Comparison of ENCODE assay signal across 9 cellular contexts in genomic region chr1:226660410-226661182, GRCh38.
A peak's percentile ranks its signal among the peaks of the same experiment; 100 is the strongest.
DNase-seq lines count a peak whose midpoint lies in the region; ATAC-seq lines count a peak whose summit lies in the region.
"Had no signal": no experiment of that assay in that cellular context is flagged by ENCODE, and none has a peak within 500 bp of the region (broad histone marks: within the 10 kb centered on the region; RNA-seq: fewer than 3 reads in every experiment).

No MANE protein-coding gene starts in this region.

- H3K4me3 Mint-ChIP-seq in activated CD8-positive, alpha-beta T cell treated with anti-CD3 and anti-CD28 coated beads, Interleukin-2, amount 10 ng/mL, durations not matched to agents 7 days and 5 days: peak overlapping the region; percentile 23
- peak overlapping the region; percentile 64 to 66 for H3K4me3 Mint-ChIP-seq in stimulated activated naive B cell treated with anti-CD40 and anti-IgM and Interleukin-4, amounts not matched to agents 10 μg/mL and 1 μg/mL and 100 μg/mL, for 72 hours

- no peak overlapping the region for H3K4me3 ChIP-seq in right cardiac atrium (ENCODE audit: low read length)

- intact Hi-C loops in right cardiac atrium (cut with DNase I): loop anchor here in 1 of 4 donors (5.0 kb wide), 1 partner anchor 47 kb away; no protein-coding TSS in a partner anchor

- CTCF ChIA-PET in activated CD8-positive, alpha-beta T cell treated with anti-CD3 and anti-CD28 coated beads, Interleukin-2, amount 10 ng/mL, durations not matched to agents 7 days and 5 days (lab: Charles Lee): interaction anchor here (0.9 to 2.5 kb wide), 11 partner anchors 10 to 70 kb away, joined by 3 to 13 read pairs (median 4); no protein-coding TSS in a partner anchor

- peak; percentile 13 for ATAC-seq in activated CD8-positive, alpha-beta T cell treated with anti-CD3 and anti-CD28 coated beads, Interleukin-2, amount 10 ng/mL, durations not matched to agents 7 days and 5 days
- ATAC-seq in right cardiac atrium: peak; percentile 56 to 76
- ATAC-seq in stimulated activated naive B cell treated with anti-CD40 and anti-IgM and Interleukin-4, amounts not matched to agents 10 μg/mL and 1 μg/mL and 100 μg/mL, for 72 hours (replicated peaks): no peak

- peaks cover 66% of the 10 kb centered on the region for H3K4me1 ChIP-seq in right cardiac atrium (ENCODE audit: control insufficient read depth, insufficient read depth, low read length)

- H3K9me3 ChIP-seq in right cardiac atrium (ENCODE audit: control insufficient read depth, low read length): no peaks in the 10 kb centered on the region

- H3K27ac ChIP-seq in right cardiac atrium (ENCODE audit: low read length): peak overlapping the region; percentile 98
- no peak overlapping the region for H3K27ac ChIP-seq in caudate nucleus (ENCODE audit: low read depth, low read length)

- no peaks in the 10 kb centered on the region for H3K27me3 ChIP-seq in right cardiac atrium (ENCODE audit: control insufficient read depth, insufficient read depth)

- H3K4me1 Mint-ChIP-seq in activated CD8-positive, alpha-beta T cell treated with anti-CD3 and anti-CD28 coated beads, Interleukin-2, amount 10 ng/mL, durations not matched to agents 7 days and 5 days (ENCODE audit: low read depth): peaks cover 67% of the 10 kb centered on the region
- peaks cover 0 to 79% of the 10 kb centered on the region in 2 donors for H3K4me1 Mint-ChIP-seq in stimulated activated naive B cell treated with anti-CD40 and anti-IgM and Interleukin-4, amounts not matched to agents 10 μg/mL and 1 μg/mL and 100 μg/mL, for 72 hours

- no peaks in the 10 kb centered on the region for H3K9me3 Mint-ChIP-seq in activated CD8-positive, alpha-beta T cell treated with anti-CD3 and anti-CD28 coated beads, Interleukin-2, amount 10 ng/mL, durations not matched to agents 7 days and 5 days (ENCODE audit: insufficient read depth)
- H3K9me3 Mint-ChIP-seq in stimulated activated naive B cell treated with anti-CD40 and anti-IgM and Interleukin-4, amounts not matched to agents 10 μg/mL and 1 μg/mL and 100 μg/mL, for 72 hours: no peaks in the 10 kb centered on the region

- peak overlapping the region; percentile 93 for H3K27ac Mint-ChIP-seq in activated CD8-positive, alpha-beta T cell treated with anti-CD3 and anti-CD28 coated beads, Interleukin-2, amount 10 ng/mL, durations not matched to agents 7 days and 5 days
- H3K27ac Mint-ChIP-seq in stimulated activated naive B cell treated with anti-CD40 and anti-IgM and Interleukin-4, amounts not matched to agents 10 μg/mL and 1 μg/mL and 100 μg/mL, for 72 hours: peak overlapping the region; percentile 98

- DNase-seq in NOMO-1 treated with DMSO at 0.1 percent for 48 hours (lab: John Stamatoyannopoulos, UW; ENCODE audit: unreplicated experiment) (peak; percentile 27), NOMO-1 treated with dmso at 0.1 percent for 144 hours (lab: John Stamatoyannopoulos, UW; ENCODE audit: unreplicated experiment) (no peak), right cardiac atrium (peak; percentile 64 to 80 (median 79)), AG08396 (ENCODE audit: low spot score) (no peak), caudate nucleus (lab: John Stamatoyannopoulos, UW) (no peak), NCI-H524 treated with DMSO at 0.1 percent for 48 hours (lab: John Stamatoyannopoulos, UW) (no peak)
- DNase-seq in activated CD8-positive, alpha-beta T cell treated with anti-CD3 and anti-CD28 coated beads, Interleukin-2, amount 10 ng/mL, durations not matched to agents 7 days and 5 days: peak; percentile 39
- DNase-seq in stimulated activated naive B cell treated with anti-CD40 and anti-IgM and Interleukin-4, amounts not matched to agents 10 μg/mL and 1 μg/mL and 100 μg/mL, for 72 hours: no peak
- DNase-seq: NCI-H82 had no signal

- H3K27me3 Mint-ChIP-seq in activated CD8-positive, alpha-beta T cell treated with anti-CD3 and anti-CD28 coated beads, Interleukin-2, amount 10 ng/mL, durations not matched to agents 7 days and 5 days (ENCODE audit: low read depth): no peaks in the 10 kb centered on the region
- H3K27me3 Mint-ChIP-seq in stimulated activated naive B cell treated with anti-CD40 and anti-IgM and Interleukin-4, amounts not matched to agents 10 μg/mL and 1 μg/mL and 100 μg/mL, for 72 hours: no peaks in the 10 kb centered on the region

- POLR2A ChIA-PET in activated CD8-positive, alpha-beta T cell treated with anti-CD3 and anti-CD28 coated beads, Interleukin-2, amount 10 ng/mL, durations not matched to agents 7 days and 5 days (lab: Charles Lee): interaction anchor here (0.6 to 1.3 kb wide), 2 partner anchors 17 to 126 kb away, joined by 3 read pairs; no protein-coding TSS in a partner anchor

- H3K36me3 Mint-ChIP-seq in activated CD8-positive, alpha-beta T cell treated with anti-CD3 and anti-CD28 coated beads, Interleukin-2, amount 10 ng/mL, durations not matched to agents 7 days and 5 days (ENCODE audit: low read depth): peaks cover 37% of the 10 kb centered on the region
- H3K36me3 Mint-ChIP-seq in stimulated activated naive B cell treated with anti-CD40 and anti-IgM and Interleukin-4, amounts not matched to agents 10 μg/mL and 1 μg/mL and 100 μg/mL, for 72 hours: peaks cover 42 to 57% of the 10 kb centered on the region in 2 donors

- WGBS in right cardiac atrium: 42% methylated on average over 17 of the region's 17 CpGs

Comparison
In these comparisons a context has a peak if more than half of its experiments do, and no peak if none do; other contexts are left out.
1. DNase-seq: peak in NOMO-1 treated with DMSO at 0.1 percent for 48 hours (single experiment), activated CD8-positive, alpha-beta T cell treated with anti-CD3 and anti-CD28 coated beads, Interleukin-2, amount 10 ng/mL, durations not matched to agents 7 days and 5 days (single experiment) and right cardiac atrium (3 of 3); none in NOMO-1 treated with dmso at 0.1 percent for 144 hours (single experiment), stimulated activated naive B cell treated with anti-CD40 and anti-IgM and Interleukin-4, amounts not matched to agents 10 μg/mL and 1 μg/mL and 100 μg/mL, for 72 hours (single experiment), AG08396 (single experiment), caudate nucleus (0 of 61) and NCI-H524 treated with DMSO at 0.1 percent for 48 hours (single experiment).
2. ATAC-seq: peak in activated CD8-positive, alpha-beta T cell treated with anti-CD3 and anti-CD28 coated beads, Interleukin-2, amount 10 ng/mL, durations not matched to agents 7 days and 5 days (single experiment) and right cardiac atrium (2 of 2); none in stimulated activated naive B cell treated with anti-CD40 and anti-IgM and Interleukin-4, amounts not matched to agents 10 μg/mL and 1 μg/mL and 100 μg/mL, for 72 hours (0 of 2).